Comparison of ENCODE assay signal across 12 cellular contexts in genomic region chr1:28401760-28402159, GRCh38. TPM values are rescaled to one million over a fixed set of nuclear protein-coding genes. Genes with fewer than 3 reads are reported as not detected.
DNase-seq lines count a peak whose midpoint lies in the region; ATAC-seq and TF ChIP-seq lines count a peak whose summit lies in the region.
"Had no signal": no experiment of that assay in that cellular context is flagged by ENCODE, and none has a peak within 500 bp of the region (broad histone marks: within the 10 kb centered on the region; RNA-seq: fewer than 3 reads in every experiment).

No MANE protein-coding gene starts in this region.

- H3K4me3 ChIP-seq in HEK293 (ENCODE audit: low read depth, low read length) (no peak overlapping the region), SK-N-MC (no peak overlapping the region), endodermal cell (ENCODE audit: low read length) (no peak overlapping the region)

- DNase-seq in SK-N-MC (ENCODE audit: low read depth, low spot score) (no peak), endodermal cell (no peak), KBM-7 (no peak), left colon (no peak), NCI-H2081 treated with DMSO at 0.1 percent for 48 hours (lab: John Stamatoyannopoulos, UW) (no peak)
- no peak for DNase-seq in stimulated activated effector memory CD8-positive, alpha-beta T cell treated with anti-CD3 and anti-CD28 coated beads, Interleukin-12 subunit alpha, Interleukin-12 subunit beta, amount 100 ng/mL, for 72 hours (ENCODE audit: low spot score in 2 of 2)
- DNase-seq: C1 segment of cervical spinal cord; CD4-positive, alpha-beta T cell; DMS79 had no signal

- peak overlapping the region; percentile 46 for H3K27ac Mint-ChIP-seq in endodermal cell
- H3K27ac Mint-ChIP-seq in stimulated activated effector memory CD8-positive, alpha-beta T cell treated with anti-CD3 and anti-CD28 coated beads, Interleukin-12 subunit alpha, Interleukin-12 subunit beta, amount 100 ng/mL, for 72 hours, result peak overlapping the region; percentile 3
- H3K27ac Mint-ChIP-seq: B cell; CD4-positive, alpha-beta T cell had no signal

- WGBS in endodermal cell (ENCODE audit: insufficient coverage in 1 of 2, insufficient read length in 1 of 2), 2 experiments, result 88 to 94% methylated on average over 1 of the region's 1 CpG

- TF ChIP-seq CTCF in HEK293 (tag by site-specific recombination; IDR thresholded peaks at IDR 0.05) (no peak), endodermal cell (conservative IDR thresholded peaks at IDR 0.05) (no peak)

- H3K9me3 ChIP-seq in HEK293 (ENCODE audit: control insufficient read depth, insufficient read depth, low read depth, low read length), result no peaks in the 10 kb centered on the region
- H3K9me3 ChIP-seq in SK-N-MC (ENCODE audit: low read depth, low read length), result no peaks in the 10 kb centered on the region
- no peaks in the 10 kb centered on the region for H3K9me3 ChIP-seq in endodermal cell (ENCODE audit: control insufficient read depth, low read length)

- no peaks in the 10 kb centered on the region for H3K9me3 Mint-ChIP-seq in endodermal cell
- no peaks in the 10 kb centered on the region for H3K9me3 Mint-ChIP-seq in stimulated activated effector memory CD8-positive, alpha-beta T cell treated with anti-CD3 and anti-CD28 coated beads, Interleukin-12 subunit alpha, Interleukin-12 subunit beta, amount 100 ng/mL, for 72 hours
- H3K9me3 Mint-ChIP-seq: CD4-positive, alpha-beta T cell had no signal

- H3K4me1 ChIP-seq in HEK293 (ENCODE audit: control insufficient read depth, insufficient read depth, low read length) (no peaks in the 10 kb centered on the region), endodermal cell (ENCODE audit: control insufficient read depth, insufficient read depth, low read length) (peaks cover 2% of the 10 kb centered on the region)

- H3K36me3 ChIP-seq in HEK293 (ENCODE audit: control insufficient read depth in 2 of 2, insufficient read depth in 1 of 2, low read length in 2 of 2) (peaks cover 0 to 6% of the 10 kb centered on the region in 2 experiments; a peak in 2 of 3 replicates), SK-N-MC (ENCODE audit: insufficient read depth, low read length) (no peaks in the 10 kb centered on the region; the same call in 1 of the 2 replicates), endodermal cell (ENCODE audit: control insufficient read depth, insufficient read depth, low read length) (peaks cover 7% of the 10 kb centered on the region)

- in situ Hi-C loops in KBM-7 (cut with MboI; ENCODE audit: low pct_unique_long_range_greater_than_20kb, low sequenced_read_pairs), result no loop called here

- no peaks in the 10 kb centered on the region for H3K27me3 Mint-ChIP-seq in endodermal cell (ENCODE audit: insufficient read depth)
- H3K27me3 Mint-ChIP-seq: B cell; CD4-positive, alpha-beta T cell had no signal

- peaks cover 17% of the 10 kb centered on the region for H3K4me1 Mint-ChIP-seq in endodermal cell
- no peaks in the 10 kb centered on the region for H3K4me1 Mint-ChIP-seq in stimulated activated effector memory CD8-positive, alpha-beta T cell treated with anti-CD3 and anti-CD28 coated beads, Interleukin-12 subunit alpha, Interleukin-12 subunit beta, amount 100 ng/mL, for 72 hours

- no peak overlapping the region for H3K4me3 Mint-ChIP-seq in endodermal cell
- H3K4me3 Mint-ChIP-seq in stimulated activated effector memory CD8-positive, alpha-beta T cell treated with anti-CD3 and anti-CD28 coated beads, Interleukin-12 subunit alpha, Interleukin-12 subunit beta, amount 100 ng/mL, for 72 hours, result no peak overlapping the region
- H3K4me3 Mint-ChIP-seq: B cell; CD4-positive, alpha-beta T cell had no signal

- H3K27me3 ChIP-seq in endodermal cell (ENCODE audit: control insufficient read depth, insufficient read depth, low read length, poor library complexity, severe bottlenecking), result no peaks in the 10 kb centered on the region

- H3K9ac ChIP-seq in SK-N-MC (ENCODE audit: insufficient read length) (no peak overlapping the region), endodermal cell (ENCODE audit: extremely low read depth, low read length, poor library complexity, severe bottlenecking) (no peak overlapping the region)

- POLR2A ChIA-PET in HEK293 (lab: Yijun Ruan, JAX), result no interaction called here

- CTCF ChIA-PET in HEK293 (lab: Yijun Ruan, JAX), result interaction anchor here (0.6 to 1.0 kb wide), 3 partner anchors 23 to 153 kb away, joined by 3 read pairs; no protein-coding TSS in a partner anchor

- no peak overlapping the region for H3K27ac ChIP-seq in HEK293 (ENCODE audit: extremely low read depth, low read depth, low read length)
- H3K27ac ChIP-seq in SK-N-MC, result peak overlapping the region; percentile 5; the same call in 1 of the 2 replicates
- no peak overlapping the region for H3K27ac ChIP-seq in endodermal cell (ENCODE audit: low read depth, low read length)

- ATAC-seq in stimulated activated effector memory CD8-positive, alpha-beta T cell treated with anti-CD3 and anti-CD28 coated beads, Interleukin-12 subunit alpha, Interleukin-12 subunit beta, amount 100 ng/mL, for 72 hours, result no peak
- ATAC-seq in left colon, result no peak
- ATAC-seq: HCT116 had no signal

- intact Hi-C loops in left colon (cut with DNase I, micrococcal nuclease), result loop anchor here in 1 of 2 donors (10.0 kb wide), 1 partner anchor 73 kb away; no protein-coding TSS in a partner anchor

- H3K36me3 Mint-ChIP-seq in endodermal cell (ENCODE audit: low read depth), result peaks cover 19% of the 10 kb centered on the region
- H3K36me3 Mint-ChIP-seq in stimulated activated effector memory CD8-positive, alpha-beta T cell treated with anti-CD3 and anti-CD28 coated beads, Interleukin-12 subunit alpha, Interleukin-12 subunit beta, amount 100 ng/mL, for 72 hours, result peaks cover 21% of the 10 kb centered on the region

TF ChIP-seq in HEK293, 187 proteins besides CTCF, POLR2A, EP300 and RAD21:
- TF ChIP-seq ZBTB17 (tag by site-specific recombination; IDR thresholded peaks at IDR 0.05), result peak; percentile 98
- no peak for TF ChIP-seq HIC1 (tag by site-specific recombination; IDR thresholded peaks at IDR 0.05)
- TF ChIP-seq YY1 (tag by site-specific recombination; IDR thresholded peaks at IDR 0.05), result no peak

RNA-seq across cellular contexts. Expression of gene PHACTR4, which starts 32.2 kb away (rescaled TPM):
- total RNA-seq in endodermal cell (10 to 100 TPM; 49.9 to 65.0 TPM), left colon (10 to 100 TPM; 46.7 to 61.8 TPM)
- 45.7 TPM for polyA plus RNA-seq in endodermal cell (2013, experiment 1 of 2)
- polyA plus RNA-seq in endodermal cell (2013, experiment 2 of 2), result 47.7 TPM
